In the genomic region with DNA sequence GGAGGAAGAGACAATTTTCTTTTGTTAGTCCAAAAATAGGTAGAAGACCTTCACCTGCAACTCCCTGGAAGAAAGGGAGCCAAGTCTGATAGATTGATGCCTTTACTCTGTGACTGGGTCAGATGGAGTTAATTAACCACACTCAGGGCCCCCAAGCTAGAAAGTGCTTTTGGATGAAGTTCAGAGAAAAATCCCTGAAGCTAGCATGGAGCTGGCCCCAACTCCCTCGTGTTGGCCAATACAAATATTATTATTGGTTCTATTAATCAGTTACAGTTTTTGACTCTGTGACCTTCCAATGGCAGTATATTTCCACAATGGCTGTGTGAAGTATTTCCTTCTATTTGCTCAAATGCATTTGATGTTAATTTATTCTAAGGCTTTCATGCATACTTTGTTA, we compare ENCODE assay signal across 22 cellular contexts.
"Had no signal": no experiment of that assay in that cellular context is flagged by ENCODE, and none has a peak within 500 bp of the region (broad histone marks: within the 10 kb centered on the region; RNA-seq: fewer than 3 reads in every experiment).

No MANE protein-coding gene starts in this region.

- DNase-seq: IMR-90, Karpas-422, KG1, MG63, NCI-H1092, NCI-H1105 treated with DMSO at 0.1 percent for 48 hours, NCI-H1417 treated with DMSO at 0.1 percent for 48 hours, NCI-H146, NCI-H1694 treated with DMSO at 0.1 percent for 48 hours, NCI-H1930, NCI-H2081, NCI-H2107, NCI-H2227 treated with DMSO at 0.1 percent for 48 hours, NCI-H510A, NCI-H524 treated with DMSO at 0.1 percent for 48 hours, NCI-H69, NCI-H774, SHP77 treated with DMSO at 0.1 percent for 48 hours, SJCRH30 had no signal

- ATAC-seq: HepG2, Panc1, SK-N-SH treated with all-trans-retinoic acid at 6 μM for 48 hours had no signal
